In the genomic region with DNA sequence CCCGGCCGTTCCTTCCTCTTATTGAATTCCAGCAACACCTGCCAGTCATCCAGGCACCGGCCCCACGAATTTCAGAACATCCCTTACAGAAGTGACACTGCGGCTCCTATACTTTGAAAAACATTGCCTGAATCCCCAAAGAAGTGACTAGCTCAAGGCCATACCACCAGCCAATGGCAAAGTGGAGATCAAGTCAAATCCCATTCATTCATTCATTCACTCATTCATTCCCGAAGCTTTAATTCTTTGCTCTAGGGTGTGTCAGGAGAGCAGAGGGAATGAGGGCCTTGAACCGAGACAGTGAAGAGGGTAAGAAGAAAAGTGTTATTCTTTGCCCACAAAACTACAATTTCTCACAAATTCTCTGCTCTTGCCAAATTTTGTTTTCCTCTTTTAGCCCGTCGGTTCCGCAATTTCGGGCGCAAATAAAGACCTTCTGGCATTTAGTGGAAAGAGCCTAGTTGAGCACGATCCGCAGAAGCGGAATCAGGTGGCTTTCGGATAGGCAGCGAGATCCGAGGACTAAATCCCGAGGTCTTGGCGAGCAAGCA, we compare ENCODE assay signal across 8 cellular contexts. TPM values are rescaled to one million over a fixed set of nuclear protein-coding genes. Genes with fewer than 3 reads are reported as not detected.
A peak's percentile ranks its signal among the peaks of the same experiment; 100 is the strongest.
DNase-seq lines count a peak whose midpoint lies in the region; ATAC-seq and TF ChIP-seq lines count a peak whose summit lies in the region.

No MANE protein-coding gene starts in this region.

- peak overlapping the region in 1 of 12 donors; percentile 55 for H3K27ac ChIP-seq in heart left ventricle
- H3K27ac ChIP-seq in ascending aorta: no peak overlapping the region
- H3K27ac ChIP-seq in right lobe of liver: no peak overlapping the region
- H3K27ac ChIP-seq in uterus: no peak overlapping the region

- TF ChIP-seq CTCF in heart left ventricle (IDR thresholded peaks at IDR 0.05): no peak
- TF ChIP-seq CTCF in ascending aorta (IDR thresholded peaks at IDR 0.05): no peak
- TF ChIP-seq CTCF in right lobe of liver (IDR thresholded peaks at IDR 0.05): no peak
- TF ChIP-seq CTCF in uterus (IDR thresholded peaks at IDR 0.05): no peak

- WGBS in heart left ventricle, 4 donors: 33 to 68% (median 49%) methylated on average over 20 of the region's 20 CpGs
- 57% methylated on average over 9 of the region's 20 CpGs for WGBS in right lobe of liver (ENCODE audit: insufficient coverage, low coverage, low lambda C conversion rate, missing lambda C conversion rate)

- H3K4me1 ChIP-seq in heart left ventricle (peaks cover 0 to 4% (median 0%) of the 10 kb centered on the region in 12 donors), ascending aorta (peaks cover 0 to 2% of the 10 kb centered on the region in 2 donors), right lobe of liver (no peaks in the 10 kb centered on the region), uterus (no peaks in the 10 kb centered on the region)

- peak overlapping the region; percentile 8 to 65 (median 52) for H3K4me3 ChIP-seq in heart left ventricle
- H3K4me3 ChIP-seq in ascending aorta: peak overlapping the region; percentile 65 to 74
- peak overlapping the region; percentile 41 to 65 (median 56) for H3K4me3 ChIP-seq in right lobe of liver
- peak overlapping the region; percentile 32 to 44 for H3K4me3 ChIP-seq in uterus

- intact Hi-C loops in heart left ventricle (cut with DNase I) (loop anchor here in 2 of 10 donors (5.0 to 10.0 kb wide), 3 partner anchors 78 to 210 kb away; no protein-coding TSS in a partner anchor), cardiac septum (cut with DNase I) (loop anchor here (5.0 to 10.0 kb wide), 2 partner anchors 88 to 210 kb away; partner anchors contain the start of gene CD99L2), ascending aorta (cut with DNase I) (loop anchor here (2.0 kb wide), 1 partner anchor 210 kb away; no protein-coding TSS in a partner anchor), right lobe of liver (cut with DNase I) (no loop called here), uterus (cut with DNase I; ENCODE audit: low total_unique reads) (no loop called here)

- no peak for ATAC-seq in heart left ventricle
- ATAC-seq in right lobe of liver: peak in 1 of 4 donors; percentile 24
- no peak for ATAC-seq in HG02763 (IDR thresholded peaks at IDR 0.05; ENCODE audit: unreplicated experiment)

- no peaks in the 10 kb centered on the region for H3K36me3 ChIP-seq in heart left ventricle
- no peaks in the 10 kb centered on the region for H3K36me3 ChIP-seq in ascending aorta
- H3K36me3 ChIP-seq in right lobe of liver: peaks cover 0 to 4% (median 0%) of the 10 kb centered on the region in 4 donors
- no peaks in the 10 kb centered on the region for H3K36me3 ChIP-seq in uterus

- no peak for TF ChIP-seq POLR2A in heart left ventricle (IDR thresholded peaks at IDR 0.05)
- TF ChIP-seq POLR2A in right lobe of liver (IDR thresholded peaks at IDR 0.05): no peak
- TF ChIP-seq POLR2A in uterus (IDR thresholded peaks at IDR 0.05): no peak

- no peak for DNase-seq in heart left ventricle
- DNase-seq in cardiac septum (ENCODE audit: low spot score): no peak
- no peak for DNase-seq in ascending aorta (ENCODE audit: low spot score in 2 of 2)
- no peak for DNase-seq in right lobe of liver
- no peak for DNase-seq in uterus
- no peak for DNase-seq in glomerular visceral epithelial cell (ENCODE audit: extremely low spot score)
- DNase-seq in COLO668 (lab: John Stamatoyannopoulos, UW; ENCODE audit: unreplicated experiment): no peak

- H3K27me3 ChIP-seq in heart left ventricle (no peaks in the 10 kb centered on the region), ascending aorta (no peaks in the 10 kb centered on the region), right lobe of liver (no peaks in the 10 kb centered on the region), uterus (no peaks in the 10 kb centered on the region)

- H3K9me3 ChIP-seq in heart left ventricle: no peaks in the 10 kb centered on the region
- H3K9me3 ChIP-seq in ascending aorta: no peaks in the 10 kb centered on the region
- H3K9me3 ChIP-seq in right lobe of liver: no peaks in the 10 kb centered on the region
- H3K9me3 ChIP-seq in uterus: no peaks in the 10 kb centered on the region

RNA-seq across cellular contexts. Expression of gene HMGB3, which starts 0.8 kb away (rescaled TPM):
- total RNA-seq in heart left ventricle: 10 to 100 TPM in 5 of 9 donors, 1 to 10 TPM in 4; 2.6 to 27.8 (median 10.4) TPM
- 10 to 100 TPM in 1 of 2 donors, 1 to 10 TPM in 1; 5.6 to 14.7 TPM for polyA plus RNA-seq in heart left ventricle
- total RNA-seq in cardiac septum: 8.9 TPM
- 0.21 TPM for total RNA-seq in ascending aorta
- total RNA-seq in right lobe of liver: 10 to 100 TPM; 22.6 to 58.8 (median 26.5) TPM
- 10 to 100 TPM in 1 of 4 donors, 1 to 10 TPM in 2, not detected in 1; 2.4 to 21.8 (median 4.4) TPM for total RNA-seq in uterus

Comparison
In these comparisons a context has a peak if more than half of its experiments do, and no peak if none do; other contexts are left out.
1. intact Hi-C loops: an anchor here in cardiac septum (5.0 to 10.0 kb wide) and ascending aorta (2.0 kb wide); none called in right lobe of liver and uterus.